Comparison of ENCODE assay signal across 29 cellular contexts in the genomic region with DNA sequence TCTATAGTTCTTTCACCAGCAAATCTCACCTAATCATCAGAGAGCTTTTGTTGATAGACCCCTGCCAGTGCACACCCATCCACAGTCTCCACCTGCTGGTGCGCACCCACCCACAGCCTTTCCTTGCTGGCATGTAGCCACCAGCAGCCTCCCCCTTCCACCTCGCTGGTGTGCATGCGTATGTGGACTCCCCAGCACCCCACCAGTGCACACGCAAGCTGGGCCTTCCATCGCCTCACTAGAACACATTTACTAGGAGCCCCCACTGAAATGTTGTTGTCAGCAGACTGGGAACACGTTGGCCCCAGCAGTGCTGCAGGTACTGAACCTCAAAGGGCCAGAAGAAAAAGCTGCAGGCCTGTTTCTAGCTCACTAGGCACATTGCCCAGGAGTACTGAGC.
"Had no signal": no experiment of that assay in that cellular context is flagged by ENCODE, and none has a peak within 500 bp of the region (broad histone marks: within the 10 kb centered on the region; RNA-seq: fewer than 3 reads in every experiment).

No MANE protein-coding gene starts in this region.

- H3K27me3 ChIP-seq: brain microvascular endothelial cell, esophagus squamous epithelium, gastroesophageal sphincter had no signal

- H3K36me3 Mint-ChIP-seq: activated CD4-positive, alpha-beta memory T cell treated with anti-CD3 and anti-CD28 coated beads for 36 hours; activated CD8-positive, alpha-beta memory T cell treated with anti-CD3 and anti-CD28 coated beads, Interleukin-2, amount 10 ng/mL, durations not matched to agents 7 days and 5 days; activated naive CD8-positive, alpha-beta T cell had no signal

- H3K27ac ChIP-seq: brain microvascular endothelial cell, epithelial cell of prostate, esophagus squamous epithelium, gastroesophageal sphincter had no signal

- H3K27ac Mint-ChIP-seq: activated CD4-positive, alpha-beta memory T cell treated with anti-CD3 and anti-CD28 coated beads for 36 hours; activated CD4-positive, alpha-beta T cell treated with anti-CD3 and anti-CD28 coated beads for 36 hours; activated CD4-positive, alpha-beta T cell treated with anti-CD3 and anti-CD28 coated beads, Interleukin-2, amount 10 ng/mL, durations not matched to agents 24 days and 14 days; activated CD8-positive, alpha-beta memory T cell treated with anti-CD3 and anti-CD28 coated beads, Interleukin-2, amount 10 ng/mL, durations not matched to agents 7 days and 5 days; activated CD8-positive, alpha-beta T cell treated with anti-CD3 and anti-CD28 coated beads, Interleukin-2, amount 10 ng/mL, durations not matched to agents 7 days and 5 days; activated naive CD8-positive, alpha-beta T cell; activated T-helper 1 cell treated with anti-CD3 and anti-CD28 coated beads, Interleukin-12 subunit alpha, Interleukin-12 subunit beta, Interleukin-2, Interleukin-4 antibody, amounts not matched to agents 30 ng/mL and 10 ng/mL and 1 ng/mL, durations not matched to agents 14 hours and 24 hours and 36 hours; activated T-helper 2 cell treated with anti-CD3 and anti-CD28 coated beads, Interferon-gamma antibody, Interleukin-2, Interleukin-4, amounts not matched to agents 10 μg/mL and 5 μg/mL and 100 μg/mL, durations not matched to agents 14 hours and 24 hours and 36 hours; effector memory CD8-positive, alpha-beta T cell had no signal

- ATAC-seq: activated CD4-positive, alpha-beta T cell treated with anti-CD3 and anti-CD28 coated beads for 36 hours; activated CD8-positive, alpha-beta memory T cell treated with anti-CD3 and anti-CD28 coated beads, Interleukin-2, amount 10 ng/mL, durations not matched to agents 7 days and 5 days; activated CD8-positive, alpha-beta T cell treated with anti-CD3 and anti-CD28 coated beads, Interleukin-2, amount 10 ng/mL, durations not matched to agents 7 days and 5 days; effector memory CD8-positive, alpha-beta T cell; gastroesophageal sphincter had no signal

- H3K27me3 Mint-ChIP-seq: activated CD4-positive, alpha-beta memory T cell treated with anti-CD3 and anti-CD28 coated beads for 36 hours; activated CD4-positive, alpha-beta T cell treated with anti-CD3 and anti-CD28 coated beads for 36 hours; activated CD4-positive, alpha-beta T cell treated with anti-CD3 and anti-CD28 coated beads, Interleukin-2, amount 10 ng/mL, durations not matched to agents 24 days and 14 days; activated CD8-positive, alpha-beta memory T cell treated with anti-CD3 and anti-CD28 coated beads, Interleukin-2, amount 10 ng/mL, durations not matched to agents 7 days and 5 days; activated naive CD8-positive, alpha-beta T cell; central memory CD8-positive, alpha-beta T cell; effector memory CD8-positive, alpha-beta T cell had no signal

- H3K4me3 Mint-ChIP-seq: activated CD4-positive, alpha-beta memory T cell treated with anti-CD3 and anti-CD28 coated beads for 36 hours; activated CD4-positive, alpha-beta T cell treated with anti-CD3 and anti-CD28 coated beads for 36 hours; activated CD4-positive, alpha-beta T cell treated with anti-CD3 and anti-CD28 coated beads, Interleukin-2, amount 10 ng/mL, durations not matched to agents 24 days and 14 days; activated CD8-positive, alpha-beta memory T cell treated with anti-CD3 and anti-CD28 coated beads, Interleukin-2, amount 10 ng/mL, durations not matched to agents 7 days and 5 days; activated CD8-positive, alpha-beta T cell treated with anti-CD3 and anti-CD28 coated beads, Interleukin-2, amount 10 ng/mL, durations not matched to agents 7 days and 5 days; activated naive CD8-positive, alpha-beta T cell; activated T-helper 1 cell treated with anti-CD3 and anti-CD28 coated beads, Interleukin-12 subunit alpha, Interleukin-12 subunit beta, Interleukin-2, Interleukin-4 antibody, amounts not matched to agents 30 ng/mL and 10 ng/mL and 1 ng/mL, durations not matched to agents 14 hours and 24 hours and 36 hours; central memory CD8-positive, alpha-beta T cell; effector memory CD8-positive, alpha-beta T cell had no signal

- H3K9me3 Mint-ChIP-seq: activated CD4-positive, alpha-beta memory T cell treated with anti-CD3 and anti-CD28 coated beads for 36 hours had no signal

- H3K36me3 ChIP-seq: brain microvascular endothelial cell, esophagus squamous epithelium, gastroesophageal sphincter had no signal

- H3K4me3 ChIP-seq: esophagus squamous epithelium, gastroesophageal sphincter had no signal

- H3K4me1 Mint-ChIP-seq: activated CD4-positive, alpha-beta T cell treated with anti-CD3 and anti-CD28 coated beads for 36 hours; activated CD4-positive, alpha-beta T cell treated with anti-CD3 and anti-CD28 coated beads, Interleukin-2, amount 10 ng/mL, durations not matched to agents 24 days and 14 days; activated CD8-positive, alpha-beta memory T cell treated with anti-CD3 and anti-CD28 coated beads, Interleukin-2, amount 10 ng/mL, durations not matched to agents 7 days and 5 days; central memory CD8-positive, alpha-beta T cell had no signal

- H3K9me3 ChIP-seq: esophagus squamous epithelium, gastroesophageal sphincter had no signal

- DNase-seq: activated CD4-positive, alpha-beta memory T cell treated with anti-CD3 and anti-CD28 coated beads for 36 hours; activated CD4-positive, alpha-beta T cell treated with anti-CD3 and anti-CD28 coated beads for 36 hours; activated CD4-positive, alpha-beta T cell treated with anti-CD3 and anti-CD28 coated beads, Interleukin-2, amount 10 ng/mL, durations not matched to agents 24 days and 14 days; activated CD4-positive, CD25-positive, alpha-beta regulatory T cell; activated CD4-positive, CD25-positive, alpha-beta regulatory T cell treated with anti-CD3 and anti-CD28 coated beads, Interleukin-2, amount 50 U/mL, for 72 hours; activated CD8-positive, alpha-beta memory T cell treated with anti-CD3 and anti-CD28 coated beads, Interleukin-2, amount 10 ng/mL, durations not matched to agents 7 days and 5 days; activated CD8-positive, alpha-beta memory T cell treated with anti-CD3 and anti-CD28 coated beads, Interleukin-2, amount 50 U/mL, for 4 hours; activated CD8-positive, alpha-beta T cell treated with anti-CD3 and anti-CD28 coated beads, Interleukin-2, amount 10 ng/mL, durations not matched to agents 7 days and 5 days; activated gamma-delta T cell treated with Interleukin-2 at 50 U/mL for 16 hours; activated naive CD4-positive, alpha-beta T cell treated with anti-CD3 and anti-CD28 coated beads, Interleukin-2, amount 50 U/mL, for 16 hours; activated naive CD4-positive, alpha-beta T cell treated with Interleukin-2 at 50 U/mL for 16 hours; activated T-cell treated with anti-CD3 and anti-CD28 coated beads, Interleukin-2, amount 50 U/mL, for 1 hour; activated T-cell treated with anti-CD3 and anti-CD28 coated beads, Interleukin-2, amount 50 U/mL, for 48 hours; amniotic stem cell; anterior cingulate cortex; brain microvascular endothelial cell; cortex of kidney; dermis blood vessel endothelial cell; effector CD4-positive, alpha-beta T cell; effector memory CD8-positive, alpha-beta T cell; esophagus squamous epithelium; foreskin melanocyte; T-helper 2 cell had no signal

- H3K4me1 ChIP-seq: esophagus squamous epithelium, gastroesophageal sphincter had no signal
